ENCODE assay signal across 24 cellular contexts in genomic region chr19:2110822-2111221, GRCh38. TPM values are rescaled to one million over a fixed set of nuclear protein-coding genes. Genes with fewer than 3 reads are reported as not detected.
A peak's percentile ranks its signal among the peaks of the same experiment; 100 is the strongest.
DNase-seq lines count a peak whose midpoint lies in the region; ATAC-seq, FAIRE-seq and TF ChIP-seq lines count a peak whose summit lies in the region.
"Had no signal": no experiment of that assay in that cellular context is flagged by ENCODE, and none has a peak within 500 bp of the region (broad histone marks: within the 10 kb centered on the region; RNA-seq: fewer than 3 reads in every experiment).

No MANE protein-coding gene starts in this region.

- intact Hi-C loops in HepG2 (cut with micrococcal nuclease; ENCODE audit: unreplicated experiment): no loop called here
- intact Hi-C loops in right lobe of liver (cut with DNase I): no loop called here
- intact Hi-C loops in OCI-LY7 (cut with micrococcal nuclease; ENCODE audit: unreplicated experiment): no loop called here

- H3K27me3 ChIP-seq in HepG2 (ENCODE audit: control insufficient read depth in 1 of 2, insufficient read depth in 2 of 2, low read length in 2 of 2): no peaks in the 10 kb centered on the region
- no peaks in the 10 kb centered on the region for H3K27me3 ChIP-seq in right lobe of liver
- H3K27me3 ChIP-seq: adrenal gland, BLaER1, gastrocnemius medialis had no signal

- in situ Hi-C loops in HepG2 (cut with HindIII; ENCODE audit: extremely low pct_ligation_motif_present, low pct_unique_long_range_greater_than_20kb): no loop called here

- H3K4me1 ChIP-seq in HepG2 (ENCODE audit: insufficient read depth, low read length) (no peaks in the 10 kb centered on the region), right lobe of liver (no peaks in the 10 kb centered on the region), OCI-LY7 (ENCODE audit: insufficient read depth, low read length, poor library complexity, severe bottlenecking) (no peaks in the 10 kb centered on the region)
- H3K4me1 ChIP-seq: adrenal gland, gastrocnemius medialis had no signal

- H3K9ac ChIP-seq in HepG2 (ENCODE audit: insufficient read depth, low read depth, low read length): no peak overlapping the region
- H3K9ac ChIP-seq: BLaER1 had no signal

- POLR2A ChIA-PET in HepG2 (lab: Yijun Ruan, JAX): no interaction called here
- POLR2A ChIA-PET in OCI-LY7 (lab: Charles Lee): no interaction called here

- 100% methylated on average over 4 of the region's 13 CpGs for whole genome bisulfite sequencing in HepG2 (ENCODE audit: low lambda C conversion rate)
- WGBS in right lobe of liver (ENCODE audit: insufficient coverage, low coverage, low lambda C conversion rate, missing lambda C conversion rate): no CpG with 5 or more reads among the region's 13 CpGs

- CTCF ChIA-PET in HepG2 (lab: Yijun Ruan, JAX; ENCODE audit: low intra/inter-chr PET ratio, low total read pairs) (no interaction called here), OCI-LY7 (lab: Charles Lee; ENCODE audit: unreplicated experiment) (no interaction called here)

- H3K4me3 ChIP-seq in HepG2 (replicated peaks in 1 of 3; ENCODE audit: insufficient read depth in 1 of 3, low read depth in 2 of 3, low read length in 3 of 3) (no peak overlapping the region), right lobe of liver (no peak overlapping the region), OCI-LY7 (ENCODE audit: low read depth, low read length, poor library complexity, severe bottlenecking) (no peak overlapping the region), choroid plexus epithelial cell (ENCODE audit: low read depth, low read length) (no peak overlapping the region), retinal pigment epithelial cell (ENCODE audit: low read length) (no peak overlapping the region)
- H3K4me3 ChIP-seq: adrenal gland, BLaER1, gastrocnemius medialis had no signal

- no peak for ATAC-seq in HepG2
- ATAC-seq in right lobe of liver: no peak
- no peak for ATAC-seq in omental fat pad (ENCODE audit: low FRiP score)
- ATAC-seq: gastrocnemius medialis; left colon; natural killer cell treated with Interleukin-12 subunit alpha and Interleukin-12 subunit beta and Interleukin-15 and Interleukin-18, amount 100 ng/mL, for 72 hours; stimulated activated effector memory CD8-positive, alpha-beta T cell treated with anti-CD3 and anti-CD28 coated beads, Interleukin-12 subunit alpha, Interleukin-12 subunit beta, amount 100 ng/mL, for 72 hours; T-cell had no signal

- H3K4me2 ChIP-seq in HepG2 (ENCODE audit: low read depth, low read length) (no peak overlapping the region), OCI-LY7 (ENCODE audit: low read length) (no peak overlapping the region)
- H3K4me2 ChIP-seq: BLaER1 had no signal

- TF ChIP-seq CTCF in HepG2 (CRISPR knock-in tag; IDR thresholded peaks at IDR 0.05) (peak; percentile 39), right lobe of liver (IDR thresholded peaks at IDR 0.05) (no peak), OCI-LY7 (conservative IDR thresholded peaks at IDR 0.05; ENCODE audit: low read length) (peak; percentile 73), choroid plexus epithelial cell (conservative IDR thresholded peaks at IDR 0.05; ENCODE audit: low read depth, low read length) (peak; percentile 20), retinal pigment epithelial cell (conservative IDR thresholded peaks at IDR 0.05; ENCODE audit: low read depth, low read length) (peak; percentile 27), omental fat pad (IDR thresholded peaks at IDR 0.05) (no peak)

- TF ChIP-seq POLR2A in HepG2 (IDR thresholded peaks at IDR 0.05; ENCODE audit: insufficient read depth in 1 of 2, low read depth in 2 of 2, low read length in 2 of 2): no peak
- no peak for TF ChIP-seq POLR2A in right lobe of liver (IDR thresholded peaks at IDR 0.05)

- no peak overlapping the region for H2AFZ ChIP-seq in HepG2 (ENCODE audit: low read length)
- H2AFZ ChIP-seq in OCI-LY7 (ENCODE audit: low read length): no peak overlapping the region

- no peaks in the 10 kb centered on the region for H3K9me2 ChIP-seq in OCI-LY7 (ENCODE audit: insufficient read depth, low read length)

- H3K9me3 ChIP-seq in HepG2 (ENCODE audit: low read length) (peaks cover 3% of the 10 kb centered on the region; the same call in 1 of the 2 replicates), right lobe of liver (no peaks in the 10 kb centered on the region), OCI-LY7 (ENCODE audit: low read length) (no peaks in the 10 kb centered on the region)
- H3K9me3 ChIP-seq: adrenal gland, gastrocnemius medialis had no signal

- DNase-seq in HepG2 (ENCODE audit: low spot score) (no peak), right lobe of liver (no peak), OCI-LY7 (ENCODE audit: low spot score) (peak; percentile 46), choroid plexus epithelial cell (ENCODE audit: low read depth) (no peak), retinal pigment epithelial cell (ENCODE audit: low read depth) (no peak), islet precursor cell (no peak), omental fat pad (ENCODE audit: low spot score) (no peak), NCI-H345 treated with DMSO at 0.1 percent for 48 hours (lab: John Stamatoyannopoulos, UW; ENCODE audit: unreplicated experiment) (no peak)
- DNase-seq: activated CD4-positive, alpha-beta T cell treated with anti-CD3 and anti-CD28 coated beads, Interleukin-2, amount 50 U/mL, for 1 hour; activated effector memory CD4-positive, alpha-beta T cell treated with Interleukin-2 at 50 U/mL for 16 hours; adrenal gland; central memory CD4-positive, alpha-beta T cell; effector CD4-positive, alpha-beta T cell; gastrocnemius medialis; GOT3; left colon; NCI-H1417 treated with DMSO at 0.1 percent for 48 hours; NCI-H2171; NCI-H526 treated with DMSO at 0.1 percent for 48 hours; SHP77 treated with DMSO at 0.1 percent for 48 hours; T-cell had no signal

- H4K20me1 ChIP-seq in HepG2 (ENCODE audit: insufficient read depth, low read length): 0 out of 2 replicates have a peak, but pooled peaks cover 2% of the 10 kb centered on the region
- no peaks in the 10 kb centered on the region for H4K20me1 ChIP-seq in OCI-LY7 (ENCODE audit: insufficient read depth, low read length)

- H3K79me2 ChIP-seq in HepG2 (ENCODE audit: insufficient read depth, low read length) (no peaks in the 10 kb centered on the region), OCI-LY7 (ENCODE audit: insufficient read depth, low read depth, low read length) (no peaks in the 10 kb centered on the region)

- H3K27ac ChIP-seq in HepG2 (ENCODE audit: extremely low read length, insufficient read depth, low read length) (no peak overlapping the region), right lobe of liver (no peak overlapping the region), OCI-LY7 (ENCODE audit: low read depth, low read length, poor library complexity, severe bottlenecking) (no peak overlapping the region)
- H3K27ac ChIP-seq: adrenal gland, BLaER1, gastrocnemius medialis had no signal

- TF ChIP-seq RAD21 in HepG2 (CRISPR knock-in tag; IDR thresholded peaks at IDR 0.05): no peak

- TF ChIP-seq EP300 in HepG2 (IDR thresholded peaks at IDR 0.05; ENCODE audit: low read depth in 2 of 2, low read length in 2 of 2) (no peak), HepG2 (CRISPR knock-in tag; IDR thresholded peaks at IDR 0.05; ENCODE audit: borderline replicate concordance) (no peak)

- FAIRE-seq in HepG2 (lab: Jason Lieb, UNC): no peak

- BruUV-seq in HepG2 (replicated peaks; lab: Mats Ljungman, UMichigan) (no TSS peak), OCI-LY7 (replicated peaks; lab: Mats Ljungman, UMichigan) (no TSS peak)

- H3K36me3 ChIP-seq in HepG2 (replicated peaks in 1 of 2; ENCODE audit: control insufficient read depth in 1 of 2, insufficient read depth in 2 of 2, low read length in 2 of 2) (peaks cover 49 to 87% of the 10 kb centered on the region in 2 experiments), right lobe of liver (peaks cover 0 to 92% (median 50%) of the 10 kb centered on the region in 4 donors), OCI-LY7 (ENCODE audit: insufficient read depth, low read length) (peaks cover 92% of the 10 kb centered on the region)

RNA-seq across cellular contexts. Expression of gene IZUMO4, which starts 14.1 kb away (rescaled TPM):
- total RNA-seq in HepG2 (2016; rRNA removed; fragmentation: Illumina TruSeq; extraction: Trizol) (0.24 and 0.77 TPM in 2 replicates), right lobe of liver (1 to 10 TPM in 5 of 6 experiments, not detected in 1; 1.2 to 6.9 (median 4.2) TPM), OCI-LY7 (2022) (6.1 and 7.3 TPM in 2 replicates), omental fat pad (1 to 10 TPM; 3.7 to 5.5 (median 4.6) TPM)
- 0.79 and 0.91 TPM in 2 replicates for total RNA-seq in HepG2 (2016; cell fraction: cytosol; rRNA removed; fragmentation: Illumina TruSeq; extraction: Trizol; ENCODE audit: low read depth)
- total RNA-seq in HepG2 (2016; cell fraction: insoluble cytoplasmic fraction; rRNA removed; fragmentation: Illumina TruSeq; extraction: Trizol): 0.34 and 1.5 TPM in 2 replicates
- 0.83 and 1.5 TPM in 2 replicates for total RNA-seq in HepG2 (2016; cell fraction: membrane; rRNA removed; fragmentation: Illumina TruSeq; extraction: Trizol)
- total RNA-seq in HepG2 (2016; cell fraction: nucleus; rRNA removed; fragmentation: Illumina TruSeq; extraction: Trizol): 1.1 and 2.5 TPM in 2 replicates
- 3.9 and 4.1 TPM in 2 replicates for polyA plus RNA-seq in HepG2 (2011; rRNA removed)
- 0.55 and 0.75 TPM in 2 replicates for polyA plus RNA-seq in HepG2 (2011; cell fraction: cytosol; rRNA removed)
- polyA plus RNA-seq in HepG2 (2011; cell fraction: nucleus; rRNA removed): 66.6 and 91.0 TPM in 2 replicates
- polyA plus RNA-seq in HepG2 (2012): 1.7 and 4.4 TPM in 2 replicates
- polyA plus RNA-seq in HepG2 (2016; cell fraction: cytosol; fragmentation: Illumina TruSeq; extraction: Trizol; ENCODE audit: low read depth): 0.57 and 1.2 TPM in 2 replicates
- polyA plus RNA-seq in HepG2 (2016; cell fraction: insoluble cytoplasmic fraction; fragmentation: Illumina TruSeq; extraction: Trizol; ENCODE audit: low read depth): 0.45 and 0.53 TPM in 2 replicates
- 0.94 TPM in 2 replicates for polyA plus RNA-seq in HepG2 (2016; cell fraction: membrane; fragmentation: Illumina TruSeq; extraction: Trizol; ENCODE audit: low read depth)
- 4.3 and 6.3 TPM in 2 replicates for polyA plus RNA-seq in HepG2 (2016; cell fraction: nucleus; fragmentation: Illumina TruSeq; extraction: Trizol; ENCODE audit: insufficient read depth, low read depth)
- 0.54 and 2.7 TPM in 2 replicates for polyA minus RNA-seq in HepG2 (2011; rRNA and poly(A)+ RNA removed; ENCODE audit: low replicate concordance)
- not detected in 2 replicates for polyA minus RNA-seq in HepG2 (2011; cell fraction: cytosol; rRNA and poly(A)+ RNA removed)
- polyA minus RNA-seq in HepG2 (2011; cell fraction: nucleus; rRNA and poly(A)+ RNA removed): 1.9 and 4.2 TPM in 2 replicates
- total RNA-seq in OCI-LY7 (2014; rRNA removed; shearing (Covaris generic)): 11.2 and 12.9 TPM in 2 replicates

RNA-seq across cellular contexts. Expression of gene MOB3A, which starts 14.7 kb away (rescaled TPM):
- total RNA-seq in HepG2 (2016; rRNA removed; fragmentation: Illumina TruSeq; extraction: Trizol) (3.5 and 4.3 TPM in 2 replicates), right lobe of liver (10 to 100 TPM in 4 of 6 experiments, 1 to 10 TPM in 2; 8.3 to 13.8 (median 10.8) TPM), OCI-LY7 (2022) (87.5 and 111 TPM in 2 replicates), omental fat pad (10 to 100 TPM; 29.7 to 51.7 (median 44.8) TPM)
- total RNA-seq in HepG2 (2016; cell fraction: cytosol; rRNA removed; fragmentation: Illumina TruSeq; extraction: Trizol; ENCODE audit: low read depth): 2.2 and 2.7 TPM in 2 replicates
- total RNA-seq in HepG2 (2016; cell fraction: insoluble cytoplasmic fraction; rRNA removed; fragmentation: Illumina TruSeq; extraction: Trizol): 3.5 and 4.0 TPM in 2 replicates
- total RNA-seq in HepG2 (2016; cell fraction: membrane; rRNA removed; fragmentation: Illumina TruSeq; extraction: Trizol): 2.7 and 3.2 TPM in 2 replicates
- 2.4 and 2.5 TPM in 2 replicates for total RNA-seq in HepG2 (2016; cell fraction: nucleus; rRNA removed; fragmentation: Illumina TruSeq; extraction: Trizol)
- polyA plus RNA-seq in HepG2 (2011; rRNA removed): 17.8 and 20.3 TPM in 2 replicates
- polyA plus RNA-seq in HepG2 (2011; cell fraction: cytosol; rRNA removed): 13.9 and 16.9 TPM in 2 replicates
- 10.8 and 12.6 TPM in 2 replicates for polyA plus RNA-seq in HepG2 (2011; cell fraction: nucleus; rRNA removed)
- 6.2 and 6.8 TPM in 2 replicates for polyA plus RNA-seq in HepG2 (2012)
- 0.97 and 1.0 TPM in 2 replicates for polyA plus RNA-seq in HepG2 (2016; cell fraction: cytosol; fragmentation: Illumina TruSeq; extraction: Trizol; ENCODE audit: low read depth)
- 6.2 and 7.9 TPM in 2 replicates for polyA plus RNA-seq in HepG2 (2016; cell fraction: insoluble cytoplasmic fraction; fragmentation: Illumina TruSeq; extraction: Trizol; ENCODE audit: low read depth)
- 2.8 TPM in 2 replicates for polyA plus RNA-seq in HepG2 (2016; cell fraction: membrane; fragmentation: Illumina TruSeq; extraction: Trizol; ENCODE audit: low read depth)
- polyA plus RNA-seq in HepG2 (2016; cell fraction: nucleus; fragmentation: Illumina TruSeq; extraction: Trizol; ENCODE audit: insufficient read depth, low read depth): 6.6 and 6.8 TPM in 2 replicates
- 23.6 and 71.5 TPM in 2 replicates for polyA minus RNA-seq in HepG2 (2011; rRNA and poly(A)+ RNA removed; ENCODE audit: low replicate concordance)
- polyA minus RNA-seq in HepG2 (2011; cell fraction: cytosol; rRNA and poly(A)+ RNA removed): 19.3 and 25.0 TPM in 2 replicates
- polyA minus RNA-seq in HepG2 (2011; cell fraction: nucleus; rRNA and poly(A)+ RNA removed): 5.3 and 6.0 TPM in 2 replicates
- 41.7 and 54.6 TPM in 2 replicates for total RNA-seq in OCI-LY7 (2014; rRNA removed; shearing (Covaris generic))

RNA-seq across cellular contexts. Expression of gene AP3D1, which starts 40.5 kb away (rescaled TPM):
- 73.5 and 82.6 TPM in 2 replicates for total RNA-seq in HepG2 (2016; rRNA removed; fragmentation: Illumina TruSeq; extraction: Trizol)
- 30.1 and 33.5 TPM in 2 replicates for total RNA-seq in HepG2 (2016; cell fraction: cytosol; rRNA removed; fragmentation: Illumina TruSeq; extraction: Trizol; ENCODE audit: low read depth)
- 55.4 and 84.4 TPM in 2 replicates for total RNA-seq in HepG2 (2016; cell fraction: insoluble cytoplasmic fraction; rRNA removed; fragmentation: Illumina TruSeq; extraction: Trizol)
- total RNA-seq in HepG2 (2016; cell fraction: membrane; rRNA removed; fragmentation: Illumina TruSeq; extraction: Trizol): 61.4 and 65.9 TPM in 2 replicates
- total RNA-seq in HepG2 (2016; cell fraction: nucleus; rRNA removed; fragmentation: Illumina TruSeq; extraction: Trizol): 44.7 and 54.3 TPM in 2 replicates
- polyA plus RNA-seq in HepG2 (2011; rRNA removed): 68.0 and 78.6 TPM in 2 replicates
- 50.1 and 66.2 TPM in 2 replicates for polyA plus RNA-seq in HepG2 (2011; cell fraction: cytosol; rRNA removed)
- 236 and 270 TPM in 2 replicates for polyA plus RNA-seq in HepG2 (2011; cell fraction: nucleus; rRNA removed)
- 61.5 and 82.7 TPM in 2 replicates for polyA plus RNA-seq in HepG2 (2012)
- 11.6 and 13.9 TPM in 2 replicates for polyA plus RNA-seq in HepG2 (2016; cell fraction: cytosol; fragmentation: Illumina TruSeq; extraction: Trizol; ENCODE audit: low read depth)
- 71.2 and 87.4 TPM in 2 replicates for polyA plus RNA-seq in HepG2 (2016; cell fraction: insoluble cytoplasmic fraction; fragmentation: Illumina TruSeq; extraction: Trizol; ENCODE audit: low read depth)
- polyA plus RNA-seq in HepG2 (2016; cell fraction: membrane; fragmentation: Illumina TruSeq; extraction: Trizol; ENCODE audit: low read depth): 38.5 and 41.5 TPM in 2 replicates
- 139 and 143 TPM in 2 replicates for polyA plus RNA-seq in HepG2 (2016; cell fraction: nucleus; fragmentation: Illumina TruSeq; extraction: Trizol; ENCODE audit: insufficient read depth, low read depth)
- polyA minus RNA-seq in HepG2 (2011; rRNA and poly(A)+ RNA removed; ENCODE audit: low replicate concordance): 72.3 and 142 TPM in 2 replicates
- 54.0 and 70.6 TPM in 2 replicates for polyA minus RNA-seq in HepG2 (2011; cell fraction: cytosol; rRNA and poly(A)+ RNA removed)
- polyA minus RNA-seq in HepG2 (2011; cell fraction: nucleus; rRNA and poly(A)+ RNA removed): 44.3 and 51.8 TPM in 2 replicates
- 10 to 100 TPM; 55.5 to 99.0 (median 65.5) TPM for total RNA-seq in right lobe of liver
- total RNA-seq in OCI-LY7 (2014; rRNA removed; shearing (Covaris generic)): 56.6 and 80.0 TPM in 2 replicates
- total RNA-seq in OCI-LY7 (2022): 95.0 and 99.8 TPM in 2 replicates
- total RNA-seq in omental fat pad: 100 to 1,000 TPM in 1 of 4 donors, 10 to 100 TPM in 3; 66.7 to 107 (median 79.6) TPM

RNA-seq across cellular contexts. Expression of gene DOT1L, which starts 52.9 kb away (rescaled TPM):
- total RNA-seq in HepG2 (2016; rRNA removed; fragmentation: Illumina TruSeq; extraction: Trizol) (7.5 and 9.7 TPM in 2 replicates), right lobe of liver (10 to 100 TPM; 10.3 to 23.5 (median 14.9) TPM), OCI-LY7 (2022) (86.0 and 88.3 TPM in 2 replicates), omental fat pad (10 to 100 TPM in 3 of 4 donors, 1 to 10 TPM in 1; 8.2 to 52.4 (median 15.3) TPM)
- total RNA-seq in HepG2 (2016; cell fraction: cytosol; rRNA removed; fragmentation: Illumina TruSeq; extraction: Trizol; ENCODE audit: low read depth): 20.6 and 20.7 TPM in 2 replicates
- total RNA-seq in HepG2 (2016; cell fraction: insoluble cytoplasmic fraction; rRNA removed; fragmentation: Illumina TruSeq; extraction: Trizol): 6.4 and 8.2 TPM in 2 replicates
- 12.0 and 15.8 TPM in 2 replicates for total RNA-seq in HepG2 (2016; cell fraction: membrane; rRNA removed; fragmentation: Illumina TruSeq; extraction: Trizol)
- total RNA-seq in HepG2 (2016; cell fraction: nucleus; rRNA removed; fragmentation: Illumina TruSeq; extraction: Trizol): 12.3 and 14.9 TPM in 2 replicates
- 14.6 and 17.9 TPM in 2 replicates for polyA plus RNA-seq in HepG2 (2011; rRNA removed)
- 6.1 and 9.5 TPM in 2 replicates for polyA plus RNA-seq in HepG2 (2011; cell fraction: cytosol; rRNA removed)
- polyA plus RNA-seq in HepG2 (2011; cell fraction: nucleus; rRNA removed): 138 and 210 TPM in 2 replicates
- 22.3 and 23.3 TPM in 2 replicates for polyA plus RNA-seq in HepG2 (2012)
- 2.5 and 3.3 TPM in 2 replicates for polyA plus RNA-seq in HepG2 (2016; cell fraction: cytosol; fragmentation: Illumina TruSeq; extraction: Trizol; ENCODE audit: low read depth)
- 10.5 and 15.3 TPM in 2 replicates for polyA plus RNA-seq in HepG2 (2016; cell fraction: insoluble cytoplasmic fraction; fragmentation: Illumina TruSeq; extraction: Trizol; ENCODE audit: low read depth)
- polyA plus RNA-seq in HepG2 (2016; cell fraction: membrane; fragmentation: Illumina TruSeq; extraction: Trizol; ENCODE audit: low read depth): 7.1 TPM in 2 replicates
- polyA plus RNA-seq in HepG2 (2016; cell fraction: nucleus; fragmentation: Illumina TruSeq; extraction: Trizol; ENCODE audit: insufficient read depth, low read depth): 76.0 and 84.3 TPM in 2 replicates
- 36.8 and 45.6 TPM in 2 replicates for polyA minus RNA-seq in HepG2 (2011; rRNA and poly(A)+ RNA removed; ENCODE audit: low replicate concordance)
- 21.6 and 26.0 TPM in 2 replicates for polyA minus RNA-seq in HepG2 (2011; cell fraction: cytosol; rRNA and poly(A)+ RNA removed)
- 30.1 and 31.9 TPM in 2 replicates for polyA minus RNA-seq in HepG2 (2011; cell fraction: nucleus; rRNA and poly(A)+ RNA removed)
- total RNA-seq in OCI-LY7 (2014; rRNA removed; shearing (Covaris generic)): 19.5 and 27.7 TPM in 2 replicates

RNA-seq across cellular contexts. Expression of gene MKNK2, which starts 59.8 kb away (rescaled TPM):
- 35.5 and 44.9 TPM in 2 replicates for total RNA-seq in HepG2 (2016; rRNA removed; fragmentation: Illumina TruSeq; extraction: Trizol)
- 52.3 and 57.0 TPM in 2 replicates for total RNA-seq in HepG2 (2016; cell fraction: cytosol; rRNA removed; fragmentation: Illumina TruSeq; extraction: Trizol; ENCODE audit: low read depth)
- total RNA-seq in HepG2 (2016; cell fraction: insoluble cytoplasmic fraction; rRNA removed; fragmentation: Illumina TruSeq; extraction: Trizol): 30.7 and 45.2 TPM in 2 replicates
- total RNA-seq in HepG2 (2016; cell fraction: membrane; rRNA removed; fragmentation: Illumina TruSeq; extraction: Trizol): 90.7 and 98.8 TPM in 2 replicates
- total RNA-seq in HepG2 (2016; cell fraction: nucleus; rRNA removed; fragmentation: Illumina TruSeq; extraction: Trizol): 29.7 and 31.4 TPM in 2 replicates
- polyA plus RNA-seq in HepG2 (2011; rRNA removed): 112 and 129 TPM in 2 replicates
- polyA plus RNA-seq in HepG2 (2011; cell fraction: cytosol; rRNA removed): 75.6 and 125 TPM in 2 replicates
- polyA plus RNA-seq in HepG2 (2011; cell fraction: nucleus; rRNA removed): 253 and 307 TPM in 2 replicates
- 68.1 and 73.6 TPM in 2 replicates for polyA plus RNA-seq in HepG2 (2012)
- polyA plus RNA-seq in HepG2 (2016; cell fraction: cytosol; fragmentation: Illumina TruSeq; extraction: Trizol; ENCODE audit: low read depth): 65.6 and 66.5 TPM in 2 replicates
- polyA plus RNA-seq in HepG2 (2016; cell fraction: insoluble cytoplasmic fraction; fragmentation: Illumina TruSeq; extraction: Trizol; ENCODE audit: low read depth): 34.0 and 45.2 TPM in 2 replicates
- 77.4 and 85.7 TPM in 2 replicates for polyA plus RNA-seq in HepG2 (2016; cell fraction: membrane; fragmentation: Illumina TruSeq; extraction: Trizol; ENCODE audit: low read depth)
- 73.2 and 74.3 TPM in 2 replicates for polyA plus RNA-seq in HepG2 (2016; cell fraction: nucleus; fragmentation: Illumina TruSeq; extraction: Trizol; ENCODE audit: insufficient read depth, low read depth)
- 79.7 and 204 TPM in 2 replicates for polyA minus RNA-seq in HepG2 (2011; rRNA and poly(A)+ RNA removed; ENCODE audit: low replicate concordance)
- 99.9 and 101 TPM in 2 replicates for polyA minus RNA-seq in HepG2 (2011; cell fraction: cytosol; rRNA and poly(A)+ RNA removed)
- polyA minus RNA-seq in HepG2 (2011; cell fraction: nucleus; rRNA and poly(A)+ RNA removed): 40.2 and 51.7 TPM in 2 replicates
- total RNA-seq in right lobe of liver: 100 to 1,000 TPM in 4 of 6 experiments, 10 to 100 TPM in 2; 80.5 to 218 (median 117) TPM
- 97.0 and 115 TPM in 2 replicates for total RNA-seq in OCI-LY7 (2014; rRNA removed; shearing (Covaris generic))
- total RNA-seq in OCI-LY7 (2022): 200 and 225 TPM in 2 replicates
- 100 to 1,000 TPM; 133 to 232 (median 178) TPM for total RNA-seq in omental fat pad

Comparison
In these comparisons a context has a peak if more than half of its experiments do, and no peak if none do; other contexts are left out.
1. CTCF ChIP-seq: peak in HepG2 (single experiment), OCI-LY7 (single experiment), choroid plexus epithelial cell (single experiment) and retinal pigment epithelial cell (single experiment); none in right lobe of liver (0 of 4) and omental fat pad (0 of 3).